ENCODE assay signal across 21 cellular contexts in the genomic region with DNA sequence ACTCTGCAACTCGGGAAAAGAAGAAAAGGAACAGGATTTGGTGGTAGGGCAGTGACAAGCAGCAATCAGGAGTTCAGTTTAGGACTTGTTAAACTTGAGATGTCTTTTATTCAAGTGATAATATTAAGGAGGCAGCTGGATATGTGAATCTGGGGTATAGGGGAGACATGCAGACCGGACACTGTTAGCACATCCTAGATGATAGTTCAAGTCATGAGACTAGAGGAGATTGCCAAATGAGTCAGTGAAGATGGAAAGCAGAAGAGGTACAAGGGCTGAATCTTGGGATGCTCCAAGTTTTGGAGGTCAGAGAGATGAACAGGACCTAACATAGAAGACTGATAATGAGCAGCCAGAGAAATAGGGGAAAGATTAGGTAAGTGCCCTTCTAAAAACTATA.
DNase-seq lines count a peak whose midpoint lies in the region; ATAC-seq and TF ChIP-seq lines count a peak whose summit lies in the region.
"Had no signal": no experiment of that assay in that cellular context is flagged by ENCODE, and none has a peak within 500 bp of the region (broad histone marks: within the 10 kb centered on the region; RNA-seq: fewer than 3 reads in every experiment).

No MANE protein-coding gene starts in this region.

- H2AFZ ChIP-seq in ACC112 (ENCODE audit: low read length, unreplicated experiment): no peak overlapping the region
- no peak overlapping the region for H2AFZ ChIP-seq in mesenchymal stem cell (ENCODE audit: low read depth, low read length)

- H3K4me2 ChIP-seq in mesenchymal stem cell (ENCODE audit: low read length, poor library complexity, severe bottlenecking): no peak overlapping the region
- H3K4me2 ChIP-seq: BLaER1 had no signal

- DNase-seq in Panc1 (ENCODE audit: low read depth, low spot score) (no peak), fibroblast of gingiva (ENCODE audit: low read depth) (peak; percentile 9), mesenchymal stem cell (no peak), GM20000 (ENCODE audit: low spot score) (no peak), testis (no peak)
- DNase-seq: 8988T; CD4-positive, CD25-positive, alpha-beta regulatory T cell; MV-4-11; NCI-H1105; NCI-H146; NCI-H1930; NCI-H2107; NCI-H524 treated with DMSO at 0.1 percent for 48 hours; SHP77 had no signal

- H3K9me3 ChIP-seq in Panc1 (ENCODE audit: control insufficient read depth, insufficient read depth, low read depth, low read length) (peaks cover 5% of the 10 kb centered on the region; the same call in 1 of the 2 replicates), mesenchymal stem cell (ENCODE audit: control insufficient read depth, low read length) (no peaks in the 10 kb centered on the region), testis (no peaks in the 10 kb centered on the region)

- in situ Hi-C loops in Panc1 (cut with HindIII; ENCODE audit: low pct_unique_long_range_greater_than_20kb, low sequenced_read_pairs): no loop called here

- H2BK5ac ChIP-seq in mesenchymal stem cell (ENCODE audit: low read depth, low read length, poor library complexity, severe bottlenecking): no peak overlapping the region

- H3K27me3 ChIP-seq in ACC112 (ENCODE audit: insufficient read depth, low read length): no peaks in the 10 kb centered on the region
- H3K27me3 ChIP-seq in Panc1 (ENCODE audit: control insufficient read depth, insufficient read depth, low read length): no peaks in the 10 kb centered on the region
- H3K27me3 ChIP-seq in mesenchymal stem cell (ENCODE audit: control insufficient read depth in 1 of 2, insufficient read depth in 1 of 2, low read length in 2 of 2): no peaks in the 10 kb centered on the region
- H3K27me3 ChIP-seq in testis: no peaks in the 10 kb centered on the region
- H3K27me3 ChIP-seq: BLaER1 had no signal

- no peak overlapping the region for H3K23ac ChIP-seq in mesenchymal stem cell (ENCODE audit: low read length in 2 of 2)

- no peaks in the 10 kb centered on the region for H3K79me2 ChIP-seq in ACC112 (ENCODE audit: control insufficient read depth, insufficient read depth, low read length, unreplicated experiment)

- CTCF ChIA-PET in Panc1 (lab: Charles Lee): no interaction called here

- H3K79me1 ChIP-seq in mesenchymal stem cell (replicated peaks; ENCODE audit: low read length, poor library complexity, severe bottlenecking): peaks cover 1% of the 10 kb centered on the region

- H2BK15ac ChIP-seq in mesenchymal stem cell (ENCODE audit: low read depth, poor library complexity, severe bottlenecking): no peak overlapping the region

- no peak overlapping the region for H3K4ac ChIP-seq in mesenchymal stem cell (ENCODE audit: low read depth in 1 of 2, low read length in 2 of 2)

- H4K91ac ChIP-seq in mesenchymal stem cell (ENCODE audit: low read length): no peak overlapping the region

- H3K14ac ChIP-seq in mesenchymal stem cell (ENCODE audit: low read length in 2 of 2): no peak overlapping the region

- H3K36me3 ChIP-seq in ACC112 (ENCODE audit: insufficient read depth, low read length): no peaks in the 10 kb centered on the region
- no peaks in the 10 kb centered on the region for H3K36me3 ChIP-seq in Panc1 (ENCODE audit: control insufficient read depth, insufficient read depth, low read length)
- H3K36me3 ChIP-seq in mesenchymal stem cell (ENCODE audit: control insufficient read depth in 1 of 2, insufficient read depth in 2 of 2, low read depth in 1 of 2, low read length in 2 of 2): peaks cover 0 to 2% of the 10 kb centered on the region in 2 experiments
- H3K36me3 ChIP-seq in testis (ENCODE audit: low read depth, missing control alignments): no peaks in the 10 kb centered on the region

- no TSS peak for BruUV-seq in Panc1 (replicated peaks; lab: Mats Ljungman, UMichigan)

- no peak overlapping the region for H2AK5ac ChIP-seq in mesenchymal stem cell (ENCODE audit: low read length, severe bottlenecking)

- WGBS in mesenchymal stem cell: 83% methylated on average over 2 of the region's 2 CpGs
- 71 to 77% methylated on average over 2 of the region's 2 CpGs for WGBS in testis, 2 donors

- ATAC-seq in Panc1 (no peak), HG03521 (IDR thresholded peaks at IDR 0.05; ENCODE audit: unreplicated experiment) (no peak), GM21447 (IDR thresholded peaks at IDR 0.05; ENCODE audit: unreplicated experiment) (no peak)
- ATAC-seq: HepG2, K562 had no signal

- no peak overlapping the region for H4K8ac ChIP-seq in mesenchymal stem cell (ENCODE audit: low read length)

- H3K27ac ChIP-seq in ACC112 (ENCODE audit: low read depth, low read length) (peak overlapping the region; percentile 30; the same call in 1 of the 2 replicates), Panc1 (ENCODE audit: low read length) (peak overlapping the region; percentile 15; the same call in 1 of the 2 replicates), mesenchymal stem cell (ENCODE audit: low read length, poor library complexity, severe bottlenecking) (no peak overlapping the region), testis (no peak overlapping the region)
- H3K27ac ChIP-seq: BLaER1, RWPE1 had no signal

- peak overlapping the region; percentile 9 for H3K9ac ChIP-seq in mesenchymal stem cell (ENCODE audit: low read length)
- H3K9ac ChIP-seq: BLaER1 had no signal

- no peak for TF ChIP-seq POLR2A in testis (IDR thresholded peaks at IDR 0.05)

- H2BK120ac ChIP-seq in mesenchymal stem cell (ENCODE audit: low read depth, low read length): no peak overlapping the region

- H3K4me3 ChIP-seq in ACC112 (ENCODE audit: low read depth, low read length) (no peak overlapping the region), Panc1 (ENCODE audit: low read depth in 2 of 2, low read length in 2 of 2) (no peak overlapping the region), mesenchymal stem cell (ENCODE audit: insufficient read depth in 1 of 2, low read depth in 1 of 2, low read length in 2 of 2) (no peak overlapping the region), testis (no peak overlapping the region)
- H3K4me3 ChIP-seq: BLaER1, K562 had no signal

- H2BK12ac ChIP-seq in mesenchymal stem cell (ENCODE audit: low read length in 2 of 2): no peak overlapping the region

- POLR2A ChIA-PET in Panc1 (lab: Charles Lee): no interaction called here

- H3K4me1 ChIP-seq in ACC112 (ENCODE audit: control insufficient read depth, insufficient read depth, low read length, unreplicated experiment): peaks cover 20% of the 10 kb centered on the region
- peaks cover 13% of the 10 kb centered on the region for H3K4me1 ChIP-seq in Panc1 (ENCODE audit: control insufficient read depth, insufficient read depth, low read length)
- H3K4me1 ChIP-seq in mesenchymal stem cell (ENCODE audit: control insufficient read depth, insufficient read depth, low read depth, low read length): no peaks in the 10 kb centered on the region
- peaks cover 5% of the 10 kb centered on the region for H3K4me1 ChIP-seq in testis
- H3K4me1 ChIP-seq: BLaER1 had no signal

- intact Hi-C loops in Panc1 (cut with micrococcal nuclease; ENCODE audit: unreplicated experiment) (no loop called here), testis (cut with DNase I; ENCODE audit: low total_unique reads) (no loop called here)

- H3K18ac ChIP-seq in mesenchymal stem cell (ENCODE audit: low read depth in 1 of 2, low read length in 2 of 2): no peak overlapping the region

- TF ChIP-seq CTCF in Panc1 (IDR thresholded peaks at IDR 0.05): no peak
- TF ChIP-seq CTCF in GM20000 (IDR thresholded peaks at IDR 0.05; ENCODE audit: extremely low read depth, missing control alignments): no peak
- TF ChIP-seq CTCF in testis (IDR thresholded peaks at IDR 0.05): no peak

Comparison
In these comparisons a context has a peak if more than half of its experiments do, and no peak if none do; other contexts are left out.
1. H3K27ac ChIP-seq: peak in ACC112 (single experiment) and Panc1 (single experiment); none in mesenchymal stem cell (single experiment) and testis (0 of 2).